1 cellular context compared by ENCODE assay signal in genomic region chr11:95816037-95816436, GRCh38.
A peak's percentile ranks its signal among the peaks of the same experiment; 100 is the strongest.
TF ChIP-seq lines count a peak whose summit lies in the region.

No MANE protein-coding gene starts in this region.

TF ChIP-seq in GM12878, 131 proteins besides CTCF, POLR2A, EP300 and RAD21 (continued from another document):
- no peak for TF ChIP-seq REST (IDR thresholded peaks at IDR 0.05; ENCODE audit: low read depth, low read length)
- TF ChIP-seq SMC3 (IDR thresholded peaks at IDR 0.05; ENCODE audit: borderline replicate concordance, low read length), result no peak
- TF ChIP-seq MTA2 (IDR thresholded peaks at IDR 0.05; ENCODE audit: low read depth), result no peak
- no peak for TF ChIP-seq BCLAF1 (IDR thresholded peaks at IDR 0.05)
- TF ChIP-seq LARP7 (IDR thresholded peaks at IDR 0.05), result no peak
- no peak for TF ChIP-seq CBFB (IDR thresholded peaks at IDR 0.05; ENCODE audit: low read depth)
- TF ChIP-seq RUNX3 (IDR thresholded peaks at IDR 0.05; ENCODE audit: low read length), result no peak
- TF ChIP-seq NFXL1 (IDR thresholded peaks at IDR 0.05; ENCODE audit: borderline replicate concordance), result no peak
- peak; percentile 55 for TF ChIP-seq ATF7 (IDR thresholded peaks at IDR 0.05; ENCODE audit: low read depth)
- TF ChIP-seq IRF3 (IDR thresholded peaks at IDR 0.05), result no peak
- TF ChIP-seq DPF2 (IDR thresholded peaks at IDR 0.05), result no peak
- no peak for TF ChIP-seq ZBTB4 (CRISPR knock-in tag; IDR thresholded peaks at IDR 0.05)
- TF ChIP-seq ZBTB33 (IDR thresholded peaks at IDR 0.05), result no peak
- TF ChIP-seq TCF3 (IDR thresholded peaks at IDR 0.05; ENCODE audit: borderline replicate concordance, insufficient read depth, low read depth, low read length), result no peak
- TF ChIP-seq SPI1 (IDR thresholded peaks at IDR 0.05; ENCODE audit: borderline replicate concordance, insufficient read depth, low read depth, low read length), result peak; percentile 19; the same call in 1 of the 2 replicates
- TF ChIP-seq MEF2B (IDR thresholded peaks at IDR 0.05; ENCODE audit: partially characterized antibody, poor library complexity, severe bottlenecking), result peak; percentile 51
- TF ChIP-seq BMI1 (IDR thresholded peaks at IDR 0.05; ENCODE audit: borderline replicate concordance), result no peak
- no peak for TF ChIP-seq ZNF217 (IDR thresholded peaks at IDR 0.05)
- peak; percentile 28; the same call in 1 of the 2 replicates for TF ChIP-seq RELB (IDR thresholded peaks at IDR 0.05; ENCODE audit: low read depth)
- TF ChIP-seq ZNF592 (IDR thresholded peaks at IDR 0.05), result no peak
- no peak for TF ChIP-seq GATAD2B (conservative IDR thresholded peaks at IDR 0.05; ENCODE audit: low read depth)
